ENCODE assay signal across 20 cellular contexts in genomic region chr13:67792151-67792665, GRCh38.
A peak's percentile ranks its signal among the peaks of the same experiment; 100 is the strongest.
DNase-seq lines count a peak whose midpoint lies in the region; ATAC-seq, FAIRE-seq and TF ChIP-seq lines count a peak whose summit lies in the region.
"Had no signal": no experiment of that assay in that cellular context is flagged by ENCODE, and none has a peak within 500 bp of the region (broad histone marks: within the 10 kb centered on the region; RNA-seq: fewer than 3 reads in every experiment).

No MANE protein-coding gene starts in this region.

- H3K9ac ChIP-seq in adipocyte (ENCODE audit: low read length) = no peak overlapping the region

- POLR2A ChIA-PET in CD8-positive, alpha-beta T cell (lab: Charles Lee) = interaction anchor here (0.6 kb wide), 1 partner anchor 33 kb away, joined by 5 read pairs; no protein-coding TSS in a partner anchor

- no peak for ATAC-seq in stimulated activated naive CD8-positive, alpha-beta T cell treated with anti-CD3 and anti-CD28 coated beads, Interleukin-15, Interleukin-2, amounts not matched to agents 100 U/mL and 50 U/mL, for 24 hours
- ATAC-seq in stimulated activated naive B cell treated with anti-CD40 and anti-IgM and Interleukin-4, amounts not matched to agents 10 μg/mL and 1 μg/mL and 100 μg/mL, for 72 hours (replicated peaks) = no peak
- ATAC-seq in CD8-positive, alpha-beta T cell = no peak
- ATAC-seq: SK-N-SH treated with all-trans-retinoic acid at 6 μM for 48 hours, WTC11 had no signal

- no peak overlapping the region for H3K4me3 ChIP-seq in adipocyte (ENCODE audit: low read length)
- no peak overlapping the region for H3K4me3 ChIP-seq in small intestine (ENCODE audit: low read depth in 1 of 2, low read length in 2 of 2)
- H3K4me3 ChIP-seq in CD8-positive, alpha-beta T cell (ENCODE audit: low read depth, low read length) = no peak overlapping the region
- H3K4me3 ChIP-seq: adrenal gland had no signal

- CTCF ChIA-PET in CD8-positive, alpha-beta T cell (lab: Charles Lee) = no interaction called here

- no peaks in the 10 kb centered on the region for H3K4me1 ChIP-seq in adipocyte (ENCODE audit: control insufficient read depth, insufficient read depth, low read length)
- no peaks in the 10 kb centered on the region for H3K4me1 ChIP-seq in small intestine (ENCODE audit: control insufficient read depth in 2 of 2, insufficient read depth in 1 of 2, low read depth in 1 of 2, low read length in 1 of 2)
- no peaks in the 10 kb centered on the region for H3K4me1 ChIP-seq in CD8-positive, alpha-beta T cell (ENCODE audit: insufficient read depth, low read length)
- H3K4me1 ChIP-seq: adrenal gland had no signal

- H3K9me3 Mint-ChIP-seq in stimulated activated naive B cell treated with anti-CD40 and anti-IgM and Interleukin-4, amounts not matched to agents 10 μg/mL and 1 μg/mL and 100 μg/mL, for 72 hours = peaks cover 3% of the 10 kb centered on the region in 2 donors
- peaks cover 5% of the 10 kb centered on the region for H3K9me3 Mint-ChIP-seq in CD8-positive, alpha-beta T cell

- no peak for TF ChIP-seq CTCF in CD8-positive, alpha-beta T cell (IDR thresholded peaks at IDR 0.05)

- no peaks in the 10 kb centered on the region for H3K27me3 Mint-ChIP-seq in stimulated activated naive B cell treated with anti-CD40 and anti-IgM and Interleukin-4, amounts not matched to agents 10 μg/mL and 1 μg/mL and 100 μg/mL, for 72 hours
- H3K27me3 Mint-ChIP-seq in CD8-positive, alpha-beta T cell (ENCODE audit: low read depth) = no peaks in the 10 kb centered on the region
- H3K27me3 Mint-ChIP-seq: type B pancreatic cell had no signal

- H3K36me3 ChIP-seq in adipocyte (ENCODE audit: control insufficient read depth, insufficient read depth, low read length, severe bottlenecking) (no peaks in the 10 kb centered on the region), small intestine (ENCODE audit: control insufficient read depth in 2 of 2, insufficient read depth in 2 of 2, low read length in 2 of 2) (no peaks in the 10 kb centered on the region)
- no peaks in the 10 kb centered on the region for H3K36me3 ChIP-seq in CD8-positive, alpha-beta T cell (ENCODE audit: insufficient read depth, low read length)
- H3K36me3 ChIP-seq: adrenal gland had no signal

- peaks cover 2% of the 10 kb centered on the region for H3K9me3 ChIP-seq in adipocyte (ENCODE audit: control insufficient read depth, low read length)
- H3K9me3 ChIP-seq in small intestine (ENCODE audit: control insufficient read depth, low read depth) = no peaks in the 10 kb centered on the region
- H3K9me3 ChIP-seq in CD8-positive, alpha-beta T cell (ENCODE audit: low read length) = no peaks in the 10 kb centered on the region
- H3K9me3 ChIP-seq: adrenal gland had no signal

- no peak for FAIRE-seq in small intestine (lab: Jason Lieb, UNC)
- FAIRE-seq: D721Med had no signal

- H3K4me1 Mint-ChIP-seq in stimulated activated naive B cell treated with anti-CD40 and anti-IgM and Interleukin-4, amounts not matched to agents 10 μg/mL and 1 μg/mL and 100 μg/mL, for 72 hours = no peaks in the 10 kb centered on the region
- no peaks in the 10 kb centered on the region for H3K4me1 Mint-ChIP-seq in CD8-positive, alpha-beta T cell (ENCODE audit: low read depth)
- H3K4me1 Mint-ChIP-seq: immature natural killer cell had no signal

- no peak overlapping the region for H3K27ac Mint-ChIP-seq in stimulated activated naive B cell treated with anti-CD40 and anti-IgM and Interleukin-4, amounts not matched to agents 10 μg/mL and 1 μg/mL and 100 μg/mL, for 72 hours
- no peak overlapping the region for H3K27ac Mint-ChIP-seq in CD8-positive, alpha-beta T cell
- H3K27ac Mint-ChIP-seq: immature natural killer cell, type B pancreatic cell, WTC11 had no signal

- H3K27ac ChIP-seq in small intestine (ENCODE audit: low read depth in 1 of 2, low read length in 1 of 2) = no peak overlapping the region
- H3K27ac ChIP-seq in CD8-positive, alpha-beta T cell (ENCODE audit: low read depth, low read length) = no peak overlapping the region
- H3K27ac ChIP-seq: adrenal gland had no signal

- no peaks in the 10 kb centered on the region for H3K36me3 Mint-ChIP-seq in stimulated activated naive B cell treated with anti-CD40 and anti-IgM and Interleukin-4, amounts not matched to agents 10 μg/mL and 1 μg/mL and 100 μg/mL, for 72 hours
- H3K36me3 Mint-ChIP-seq in CD8-positive, alpha-beta T cell = no peaks in the 10 kb centered on the region
- H3K36me3 Mint-ChIP-seq: immature natural killer cell, type B pancreatic cell, WTC11 had no signal

- no peak overlapping the region for H3K4me3 Mint-ChIP-seq in stimulated activated naive B cell treated with anti-CD40 and anti-IgM and Interleukin-4, amounts not matched to agents 10 μg/mL and 1 μg/mL and 100 μg/mL, for 72 hours
- no peak overlapping the region for H3K4me3 Mint-ChIP-seq in CD8-positive, alpha-beta T cell
- H3K4me3 Mint-ChIP-seq: immature natural killer cell, type B pancreatic cell, WTC11 had no signal

- intact Hi-C loops in CD8-positive, alpha-beta T cell (cut with DNase I, micrococcal nuclease) = no loop called here

- DNase-seq in NCI-H82 (lab: John Stamatoyannopoulos, UW) (peak; percentile 66), NCI-H82 treated with DMSO at 0.1 percent for 48 hours (lab: John Stamatoyannopoulos, UW; ENCODE audit: unreplicated experiment) (no peak), NCI-H2081 (lab: John Stamatoyannopoulos, UW) (peak; percentile 31 to 79), adipocyte (ENCODE audit: low read depth) (peak; percentile 19), small intestine (no peak)
- no peak for DNase-seq in stimulated activated naive CD8-positive, alpha-beta T cell treated with anti-CD3 and anti-CD28 coated beads, Interleukin-15, Interleukin-2, amounts not matched to agents 100 U/mL and 50 U/mL, for 24 hours
- no peak for DNase-seq in stimulated activated naive B cell treated with anti-CD40 and anti-IgM and Interleukin-4, amounts not matched to agents 10 μg/mL and 1 μg/mL and 100 μg/mL, for 72 hours
- DNase-seq in CD8-positive, alpha-beta T cell = no peak
- DNase-seq: activated CD4-positive, alpha-beta T cell treated with anti-CD3 and anti-CD28 coated beads, Interleukin-2, amount 50 U/mL, for 48 hours; activated gamma-delta T cell treated with Interleukin-2 at 50 U/mL for 16 hours; adrenal gland; foreskin fibroblast; GF-D8; immature natural killer cell; MV-4-11; stimulated activated CD4-positive, alpha-beta T cell treated with anti-CD3 and anti-CD28 coated beads, Interleukin-4, amount 100 ng/mL, for 1 hour had no signal

- H3K27me3 ChIP-seq in adipocyte (replicated peaks; ENCODE audit: control insufficient read depth, insufficient read depth, low read length) = no peaks in the 10 kb centered on the region
- no peaks in the 10 kb centered on the region for H3K27me3 ChIP-seq in small intestine (ENCODE audit: control insufficient read depth in 2 of 2, insufficient read depth in 2 of 2, low read length in 2 of 2)
- H3K27me3 ChIP-seq in CD8-positive, alpha-beta T cell (ENCODE audit: insufficient read depth, low read length) = no peaks in the 10 kb centered on the region
- H3K27me3 ChIP-seq: adrenal gland had no signal

Comparison
In these comparisons a context has a peak if more than half of its experiments do, and no peak if none do; other contexts are left out.
1. DNase-seq: peak in NCI-H82 (single experiment), NCI-H2081 (2 of 2) and adipocyte (single experiment); none in NCI-H82 treated with DMSO at 0.1 percent for 48 hours (single experiment), stimulated activated naive CD8-positive, alpha-beta T cell treated with anti-CD3 and anti-CD28 coated beads, Interleukin-15, Interleukin-2, amounts not matched to agents 100 U/mL and 50 U/mL, for 24 hours (single experiment), small intestine (single experiment), stimulated activated naive B cell treated with anti-CD40 and anti-IgM and Interleukin-4, amounts not matched to agents 10 μg/mL and 1 μg/mL and 100 μg/mL, for 72 hours (single experiment) and CD8-positive, alpha-beta T cell (0 of 7).